18 cellular contexts compared by ENCODE assay signal in genomic region chr9:105376893-105377292, GRCh38.
DNase-seq lines count a peak whose midpoint lies in the region; ATAC-seq, FAIRE-seq and TF ChIP-seq lines count a peak whose summit lies in the region.
"Had no signal": no experiment of that assay in that cellular context is flagged by ENCODE, and none has a peak within 500 bp of the region (broad histone marks: within the 10 kb centered on the region; RNA-seq: fewer than 3 reads in every experiment).

No MANE protein-coding gene starts in this region.

- H3K27ac ChIP-seq in GM23248 = no peak overlapping the region
- peak overlapping the region in 31 of 59 donors; percentile 2 to 85 (median 56) for H3K27ac ChIP-seq in dorsolateral prefrontal cortex
- no peak overlapping the region for H3K27ac ChIP-seq in left ventricle myocardium inferior (replicated peaks)
- H3K27ac ChIP-seq in Peyer's patch = no peak overlapping the region
- H3K27ac ChIP-seq: 22Rv1 had no signal

- WGBS in GM23248 (ENCODE audit: low coverage in 1 of 2, low lambda C conversion rate in 2 of 2, missing lambda C conversion rate in 2 of 2), 2 experiments = 65% methylated on average over 1 of the region's 1 CpG

- peak; percentile 26 for DNase-seq in GM23248
- no peak for DNase-seq in dorsolateral prefrontal cortex
- DNase-seq in renal cortical epithelial cell (ENCODE audit: low read depth) = peak; percentile 21
- no peak for DNase-seq in sciatic nerve (ENCODE audit: low spot score)
- no peak for DNase-seq in left ventricle myocardium inferior
- no peak for DNase-seq in Peyer's patch
- DNase-seq: C1 segment of cervical spinal cord; CD4-positive, CD25-positive, alpha-beta regulatory T cell; CD8-positive, alpha-beta memory T cell; COR-L47; DMS 273 treated with DMSO at 0.1 percent for 48 hours; DMS79; GDM1 had no signal

- FAIRE-seq in A204.1 (lab: Jason Lieb, UNC) = peak; percentile 78
- FAIRE-seq: H1, HepG2 had no signal

- H3K79me2 ChIP-seq in GM23248 (ENCODE audit: insufficient read depth) = no peaks in the 10 kb centered on the region

- H2AFZ ChIP-seq in GM23248 = no peak overlapping the region

- intact Hi-C loops in dorsolateral prefrontal cortex (cut with DNase I) (no loop called here), sciatic nerve (cut with DNase I) (no loop called here), left ventricle myocardium inferior (cut with micrococcal nuclease) (no loop called here)

- TF ChIP-seq CTCF in dorsolateral prefrontal cortex (IDR thresholded peaks at IDR 0.05 in 54 of 56, conservative IDR thresholded peaks at IDR 0.05 in 2 of 56; ENCODE audit: low read depth in 1 of 56, partially characterized antibody in 56 of 56) (no peak), left ventricle myocardium inferior (IDR thresholded peaks at IDR 0.05; ENCODE audit: borderline replicate concordance) (no peak), Peyer's patch (IDR thresholded peaks at IDR 0.05) (no peak)

- H3K9ac ChIP-seq in GM23248 = no peak overlapping the region

- H3K9me2 ChIP-seq in GM23248 (ENCODE audit: insufficient read depth) = no peaks in the 10 kb centered on the region

- 0 out of 2 replicates have a peak, but pooled peaks cover 5% of the 10 kb centered on the region for H3K36me3 ChIP-seq in GM23248 (ENCODE audit: low read depth)
- H3K36me3 ChIP-seq in left ventricle myocardium inferior = peaks cover 23% of the 10 kb centered on the region
- H3K36me3 ChIP-seq in Peyer's patch = peaks cover 0 to 17% (median 0%) of the 10 kb centered on the region in 3 donors
- H3K36me3 ChIP-seq: HAP-1 had no signal

- in situ Hi-C loops in GM23248 (cut with MboI) = no loop called here

- H3F3A ChIP-seq in GM23248 (ENCODE audit: insufficient read depth) = no peaks in the 10 kb centered on the region

- H3K9me3 ChIP-seq in GM23248 (ENCODE audit: low read depth) = no peaks in the 10 kb centered on the region
- H3K9me3 ChIP-seq in left ventricle myocardium inferior (replicated peaks) = no peaks in the 10 kb centered on the region
- no peaks in the 10 kb centered on the region for H3K9me3 ChIP-seq in Peyer's patch
- H3K9me3 ChIP-seq: HAP-1 had no signal

- no peak for ATAC-seq in sciatic nerve
- ATAC-seq: HepG2 had no signal

- H4K20me1 ChIP-seq in GM23248 (ENCODE audit: insufficient read depth) = no peaks in the 10 kb centered on the region

- H3K27me3 ChIP-seq in GM23248 (replicated peaks; ENCODE audit: insufficient read depth) (no peaks in the 10 kb centered on the region), dorsolateral prefrontal cortex (no peaks in the 10 kb centered on the region), left ventricle myocardium inferior (ENCODE audit: low read depth) (no peaks in the 10 kb centered on the region), Peyer's patch (no peaks in the 10 kb centered on the region)

- H3K4me1 ChIP-seq in GM23248 (ENCODE audit: insufficient read depth) (no peaks in the 10 kb centered on the region), left ventricle myocardium inferior (no peaks in the 10 kb centered on the region), Peyer's patch (no peaks in the 10 kb centered on the region)
- H3K4me1 ChIP-seq: HAP-1 had no signal

- no peak overlapping the region for H3K4me2 ChIP-seq in GM23248 (ENCODE audit: unreplicated experiment)

- no peak for TF ChIP-seq POLR2A in Peyer's patch (IDR thresholded peaks at IDR 0.05)

- H3K4me3 ChIP-seq in GM23248 (no peak overlapping the region), dorsolateral prefrontal cortex (no peak overlapping the region), left ventricle myocardium inferior (no peak overlapping the region), Peyer's patch (no peak overlapping the region)
- H3K4me3 ChIP-seq: HAP-1 had no signal

Comparison
In these comparisons a context has a peak if more than half of its experiments do, and no peak if none do; other contexts are left out.
1. DNase-seq: peak in GM23248 (single experiment) and renal cortical epithelial cell (single experiment); none in dorsolateral prefrontal cortex (0 of 10), sciatic nerve (single experiment), left ventricle myocardium inferior (single experiment) and Peyer's patch (0 of 3).
2. H3K27ac ChIP-seq: peak in dorsolateral prefrontal cortex (31 of 59); none in GM23248 (single experiment), left ventricle myocardium inferior (single experiment) and Peyer's patch (0 of 4).